37 cellular contexts compared by ENCODE assay signal in genomic region chr3:150509780-150510179, GRCh38.
"Had no signal": no experiment of that assay in that cellular context is flagged by ENCODE, and none has a peak within 500 bp of the region (broad histone marks: within the 10 kb centered on the region; RNA-seq: fewer than 3 reads in every experiment).

No MANE protein-coding gene starts in this region.

- H3K27me3 ChIP-seq: adrenal gland, cardiac muscle cell, colonic mucosa had no signal

- H3K27ac ChIP-seq: adrenal gland, cardiac muscle cell, colonic mucosa, VCaP had no signal

- ATAC-seq: activated CD8-positive, alpha-beta T cell treated with anti-CD3 and anti-CD28 coated beads for 36 hours; activated naive CD4-positive, alpha-beta T cell treated with anti-CD3 and anti-CD28 coated beads, Interleukin-2, amount 50 U/mL, for 72 hours; activated T-cell treated with anti-CD3 and anti-CD28 coated beads, Interleukin-2, amount 50 U/mL, for 4 hours; activated T-cell treated with anti-CD3 and anti-CD28 coated beads, Interleukin-2, amount 50 U/mL, for 72 hours; activated T-helper 17 cell treated with anti-CD3 and anti-CD28 coated beads, Interleukin-2, amount 50 U/mL, for 72 hours had no signal

- H3K4me1 ChIP-seq: adrenal gland, colonic mucosa had no signal

- DNase-seq: activated B cell treated with CpG ODN at 0.5 μM for 24 hours; activated CD4-positive, alpha-beta memory T cell treated with anti-CD3 and anti-CD28 coated beads for 36 hours; activated CD4-positive, alpha-beta T cell treated with anti-CD3 and anti-CD28 coated beads for 4 hours; activated CD4-positive, alpha-beta T cell treated with anti-CD3 and anti-CD28 coated beads, Interleukin-2, amount 10 ng/mL, durations not matched to agents 24 days and 14 days; activated CD4-positive, alpha-beta T cell treated with anti-CD3 and anti-CD28 coated beads, Interleukin-2, amount 50 U/mL, for 1 hour; activated CD4-positive, alpha-beta T cell treated with anti-CD3 and anti-CD28 coated beads, Interleukin-2, amount 50 U/mL, for 4 hours; activated CD4-positive, CD25-positive, alpha-beta regulatory T cell treated with anti-CD3 and anti-CD28 coated beads, Interleukin-2, amount 50 U/mL, for 72 hours; activated CD8-positive, alpha-beta memory T cell treated with anti-CD3 and anti-CD28 coated beads, Interleukin-2, amount 50 U/mL, for 4 hours; activated CD8-positive, alpha-beta T cell treated with anti-CD3 and anti-CD28 coated beads for 36 hours; activated effector memory CD4-positive, alpha-beta T cell treated with anti-CD3 and anti-CD28 coated beads, Interleukin-2, amount 50 U/mL, for 16 hours; activated gamma-delta T cell treated with Interleukin-2 at 50 U/mL for 16 hours; activated naive CD4-positive, alpha-beta T cell; activated naive CD4-positive, alpha-beta T cell treated with anti-CD3 and anti-CD28 coated beads for 36 hours; activated naive CD4-positive, alpha-beta T cell treated with anti-CD3 and anti-CD28 coated beads, Interleukin-2, amount 50 U/mL, for 16 hours; activated naive CD8-positive, alpha-beta T cell treated with anti-CD3 and anti-CD28 coated beads for 36 hours; activated T-cell treated with anti-CD3 and anti-CD28 coated beads for 4 hours; activated T-cell treated with anti-CD3 and anti-CD28 coated beads, Interleukin-2, amount 50 U/mL, for 1 hour; activated T-cell treated with anti-CD3 and anti-CD28 coated beads, Interleukin-2, amount 50 U/mL, for 4 hours; activated T-cell treated with anti-CD3 and anti-CD28 coated beads, Interleukin-2, amount 50 U/mL, for 72 hours; adrenal gland; amniotic stem cell; aorta; caudate nucleus; cerebellar nuclear complex; colonic mucosa; T-helper 2 cell; T-helper 9 cell had no signal

- H3K9me3 ChIP-seq: adrenal gland, colonic mucosa had no signal

- H3K27me3 Mint-ChIP-seq: brain had no signal

- H3K36me3 ChIP-seq: adrenal gland, cardiac muscle cell, colonic mucosa had no signal

- H3K9me3 Mint-ChIP-seq: activated naive CD4-positive, alpha-beta T cell treated with anti-CD3 and anti-CD28 coated beads, Interleukin-2, amount 50 U/mL, for 72 hours; activated T-cell treated with anti-CD3 and anti-CD28 coated beads, Interleukin-2, amount 50 U/mL, for 4 hours; activated T-helper 1 cell treated with anti-CD3 and anti-CD28 coated beads, Interleukin-12 subunit alpha, Interleukin-12 subunit beta, Interleukin-2, Interleukin-4 antibody, amounts not matched to agents 30 ng/mL and 10 ng/mL and 1 ng/mL, durations not matched to agents 14 hours and 24 hours and 36 hours; activated T-helper 17 cell treated with anti-CD3 and anti-CD28 coated beads, Interleukin-2, amount 50 U/mL, for 72 hours; central memory CD8-positive, alpha-beta T cell; T-helper 2 cell treated with Interferon-gamma antibody and Interleukin-4, amounts not matched to agents 5 μg/mL and 100 μg/mL, for 36 hours had no signal

- H3K4me3 Mint-ChIP-seq: activated B cell treated with CpG ODN at 0.5 μM for 24 hours; activated CD4-positive, alpha-beta memory T cell treated with anti-CD3 and anti-CD28 coated beads for 36 hours; activated CD4-positive, alpha-beta T cell treated with anti-CD3 and anti-CD28 coated beads, Interleukin-2, amount 10 ng/mL, durations not matched to agents 24 days and 14 days; activated CD8-positive, alpha-beta T cell treated with anti-CD3 and anti-CD28 coated beads for 36 hours; activated naive CD4-positive, alpha-beta T cell treated with anti-CD3 and anti-CD28 coated beads for 36 hours; activated naive CD8-positive, alpha-beta T cell treated with anti-CD3 and anti-CD28 coated beads for 36 hours; activated T-cell treated with anti-CD3 and anti-CD28 coated beads, Interleukin-2, amount 50 U/mL, for 4 hours; activated T-cell treated with anti-CD3 and anti-CD28 coated beads, Interleukin-2, amount 50 U/mL, for 72 hours; activated T-helper 1 cell treated with anti-CD3 and anti-CD28 coated beads, Interleukin-12 subunit alpha, Interleukin-12 subunit beta, Interleukin-2, Interleukin-4 antibody, amounts not matched to agents 30 ng/mL and 10 ng/mL and 1 ng/mL, durations not matched to agents 14 hours and 24 hours and 36 hours; activated T-helper 17 cell treated with anti-CD3 and anti-CD28 coated beads, Interleukin-2, amount 50 U/mL, for 72 hours; brain; central memory CD8-positive, alpha-beta T cell; T-helper 2 cell treated with Interferon-gamma antibody and Interleukin-4, amounts not matched to agents 5 μg/mL and 100 μg/mL, for 36 hours had no signal

- FAIRE-seq: bronchial epithelial cell, TTC549 had no signal

- H3K4me3 ChIP-seq: adrenal gland, cardiac muscle cell, colonic mucosa had no signal

- H3K27ac Mint-ChIP-seq: activated B cell treated with CpG ODN at 0.5 μM for 24 hours; activated CD4-positive, alpha-beta memory T cell treated with anti-CD3 and anti-CD28 coated beads for 36 hours; activated CD4-positive, alpha-beta T cell treated with anti-CD3 and anti-CD28 coated beads, Interleukin-2, amount 10 ng/mL, durations not matched to agents 24 days and 14 days; activated CD8-positive, alpha-beta T cell treated with anti-CD3 and anti-CD28 coated beads for 36 hours; activated naive CD4-positive, alpha-beta T cell treated with anti-CD3 and anti-CD28 coated beads for 36 hours; activated naive CD4-positive, alpha-beta T cell treated with anti-CD3 and anti-CD28 coated beads, Interleukin-2, amount 50 U/mL, for 72 hours; activated naive CD8-positive, alpha-beta T cell treated with anti-CD3 and anti-CD28 coated beads for 36 hours; activated T-cell treated with anti-CD3 and anti-CD28 coated beads, Interleukin-2, amount 50 U/mL, for 72 hours; activated T-helper 1 cell treated with anti-CD3 and anti-CD28 coated beads, Interleukin-12 subunit alpha, Interleukin-12 subunit beta, Interleukin-2, Interleukin-4 antibody, amounts not matched to agents 30 ng/mL and 10 ng/mL and 1 ng/mL, durations not matched to agents 14 hours and 24 hours and 36 hours; activated T-helper 17 cell treated with anti-CD3 and anti-CD28 coated beads, Interleukin-2, amount 50 U/mL, for 72 hours; brain; T-helper 2 cell treated with Interferon-gamma antibody and Interleukin-4, amounts not matched to agents 5 μg/mL and 100 μg/mL, for 36 hours had no signal

- H3K4me1 Mint-ChIP-seq: activated B cell treated with CpG ODN at 0.5 μM for 24 hours; central memory CD8-positive, alpha-beta T cell had no signal
